Comparison of ENCODE assay signal across 11 cellular contexts in the genomic region with DNA sequence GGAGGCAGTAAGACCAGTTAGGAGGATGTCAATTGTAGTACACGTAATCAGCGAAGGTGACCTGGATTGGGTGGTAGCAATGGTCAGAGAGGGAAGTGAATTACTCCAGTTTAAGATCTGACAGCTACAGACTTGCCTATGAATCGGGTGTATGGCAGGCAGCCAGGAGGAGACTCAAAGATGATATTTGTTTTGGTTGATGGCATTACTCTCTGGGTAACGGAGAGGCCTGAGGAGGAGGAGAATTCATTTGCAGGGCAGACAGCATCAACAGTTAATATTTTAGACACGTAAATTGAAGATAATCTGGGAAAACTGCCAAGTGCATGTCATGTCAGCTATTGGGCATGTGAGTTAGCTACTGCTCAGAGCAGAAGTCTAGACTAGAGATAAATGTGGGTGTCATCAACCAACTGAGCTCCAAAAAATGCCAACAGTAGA.
DNase-seq lines count a peak whose midpoint lies in the region; ATAC-seq lines count a peak whose summit lies in the region.
"Had no signal": no experiment of that assay in that cellular context is flagged by ENCODE, and none has a peak within 500 bp of the region (broad histone marks: within the 10 kb centered on the region; RNA-seq: fewer than 3 reads in every experiment).

No MANE protein-coding gene starts in this region.

- H3K27ac ChIP-seq in subcutaneous abdominal adipose tissue (ENCODE audit: low read depth, low read length) = peak overlapping the region; percentile 68
- H3K27ac ChIP-seq: thyroid gland had no signal

- H3K4me1 ChIP-seq in subcutaneous abdominal adipose tissue (ENCODE audit: control insufficient read depth in 5 of 5, insufficient read depth in 5 of 5, low read length in 5 of 5) = peaks cover 5 to 38% (median 19%) of the 10 kb centered on the region in 5 donors
- no peaks in the 10 kb centered on the region for H3K4me1 ChIP-seq in HAP-1
- H3K4me1 ChIP-seq: thyroid gland had no signal

- H3K9me3 ChIP-seq in subcutaneous abdominal adipose tissue (ENCODE audit: control insufficient read depth in 5 of 5, low read length in 5 of 5) (no peaks in the 10 kb centered on the region), HAP-1 (no peaks in the 10 kb centered on the region)
- H3K9me3 ChIP-seq: thyroid gland had no signal

- H3K27me3 ChIP-seq in subcutaneous abdominal adipose tissue (ENCODE audit: control insufficient read depth in 5 of 5, insufficient read depth in 4 of 5, low read length in 5 of 5) = no peaks in the 10 kb centered on the region
- no peaks in the 10 kb centered on the region for H3K27me3 ChIP-seq in HAP-1 (ENCODE audit: low read depth)
- H3K27me3 ChIP-seq: thyroid gland had no signal

- no peak for ATAC-seq in HG03025 (IDR thresholded peaks at IDR 0.05; ENCODE audit: low FRiP score, unreplicated experiment)

- no peak overlapping the region for H3K4me3 ChIP-seq in subcutaneous abdominal adipose tissue (ENCODE audit: low read depth in 1 of 5, low read length in 5 of 5)
- H3K4me3 ChIP-seq in HAP-1 = no peak overlapping the region
- H3K4me3 ChIP-seq: thyroid gland had no signal

- H3K9ac ChIP-seq in subcutaneous abdominal adipose tissue (ENCODE audit: low read length in 5 of 5) = no peak overlapping the region

- DNase-seq in NCI-H1417 (lab: John Stamatoyannopoulos, UW) (peak in 2 of 3 experiments; percentile 27 to 45), NCI-H1417 treated with DMSO at 0.1 percent for 48 hours (lab: John Stamatoyannopoulos, UW) (no peak), SK-MEL-5 (ENCODE audit: low read depth, low spot score) (peak; percentile 33), glomerular visceral epithelial cell (ENCODE audit: extremely low spot score) (peak; percentile 58), HAP-1 (ENCODE audit: low spot score in 2 of 2) (no peak), NCI-H2029 treated with DMSO at 0.1 percent for 48 hours (lab: John Stamatoyannopoulos, UW) (no peak)
- DNase-seq: NCI-H774; stimulated activated CD4-positive, alpha-beta T cell treated with anti-CD3 and anti-CD28 coated beads, Interleukin-4, amount 100 ng/mL, for 4 hours; thyroid gland had no signal

- in situ Hi-C loops in SK-MEL-5 (cut with HindIII; ENCODE audit: low pct_unique_long_range_greater_than_20kb, low sequenced_read_pairs) (no loop called here), HAP-1 (cut with MboI; ENCODE audit: low sequenced_read_pairs) (no loop called here)

- H3K36me3 ChIP-seq in subcutaneous abdominal adipose tissue (ENCODE audit: control insufficient read depth in 5 of 5, insufficient read depth in 5 of 5, low read length in 5 of 5) (no peaks in the 10 kb centered on the region), HAP-1 (replicated peaks) (no peaks in the 10 kb centered on the region)
- H3K36me3 ChIP-seq: thyroid gland had no signal

Comparison
In these comparisons a context has a peak if more than half of its experiments do, and no peak if none do; other contexts are left out.
1. DNase-seq: peak in NCI-H1417 (2 of 3), SK-MEL-5 (single experiment) and glomerular visceral epithelial cell (single experiment); none in NCI-H1417 treated with DMSO at 0.1 percent for 48 hours (single experiment), HAP-1 (0 of 2) and NCI-H2029 treated with DMSO at 0.1 percent for 48 hours (single experiment).